7 cellular contexts compared by ENCODE assay signal in genomic region chr7:91559947-91560346, GRCh38.
"Had no signal": no experiment of that assay in that cellular context is flagged by ENCODE, and none has a peak within 500 bp of the region (broad histone marks: within the 10 kb centered on the region; RNA-seq: fewer than 3 reads in every experiment).

No MANE protein-coding gene starts in this region.

- ATAC-seq: GM12878 had no signal

- H3K4me3 ChIP-seq: GM12878 had no signal

- DNase-seq: GDM1, GF-D8 had no signal

- FAIRE-seq: G401.6, GM12878, GM12891, GM18507, GM19239 had no signal
